6 cellular contexts compared by ENCODE assay signal in genomic region chr13:104099750-104100149, GRCh38.
"Had no signal": no experiment of that assay in that cellular context is flagged by ENCODE, and none has a peak within 500 bp of the region (broad histone marks: within the 10 kb centered on the region; RNA-seq: fewer than 3 reads in every experiment).

No MANE protein-coding gene starts in this region.

- H3K4me3 ChIP-seq: K562 had no signal

- H3K27ac ChIP-seq: HL-60 had no signal

- DNase-seq: IMR-90, KBM-7, KG1 had no signal

- ATAC-seq: HepG2, K562 had no signal
